In genomic region chr18:72316497-72316896, GRCh38 we compare ENCODE assay signal across 8 cellular contexts.
"Had no signal": no experiment of that assay in that cellular context is flagged by ENCODE, and none has a peak within 500 bp of the region (broad histone marks: within the 10 kb centered on the region; RNA-seq: fewer than 3 reads in every experiment).

No MANE protein-coding gene starts in this region.

- ATAC-seq: HCT116 had no signal

- H3K4me3 ChIP-seq: GM23248, HAP-1 had no signal

- H3K36me3 ChIP-seq: HAP-1 had no signal

- H3K9ac ChIP-seq: GM23248 had no signal

- H3K4me1 ChIP-seq: HAP-1 had no signal

- DNase-seq: GM23248, GOT3, H7, HFFc6, KG1 had no signal

- H2AFZ ChIP-seq: GM23248 had no signal

- H3K9me3 ChIP-seq: HAP-1 had no signal

- H3K27ac ChIP-seq: GM23248, HL-60 had no signal
